Comparison of ENCODE assay signal across 8 cellular contexts in the genomic region with DNA sequence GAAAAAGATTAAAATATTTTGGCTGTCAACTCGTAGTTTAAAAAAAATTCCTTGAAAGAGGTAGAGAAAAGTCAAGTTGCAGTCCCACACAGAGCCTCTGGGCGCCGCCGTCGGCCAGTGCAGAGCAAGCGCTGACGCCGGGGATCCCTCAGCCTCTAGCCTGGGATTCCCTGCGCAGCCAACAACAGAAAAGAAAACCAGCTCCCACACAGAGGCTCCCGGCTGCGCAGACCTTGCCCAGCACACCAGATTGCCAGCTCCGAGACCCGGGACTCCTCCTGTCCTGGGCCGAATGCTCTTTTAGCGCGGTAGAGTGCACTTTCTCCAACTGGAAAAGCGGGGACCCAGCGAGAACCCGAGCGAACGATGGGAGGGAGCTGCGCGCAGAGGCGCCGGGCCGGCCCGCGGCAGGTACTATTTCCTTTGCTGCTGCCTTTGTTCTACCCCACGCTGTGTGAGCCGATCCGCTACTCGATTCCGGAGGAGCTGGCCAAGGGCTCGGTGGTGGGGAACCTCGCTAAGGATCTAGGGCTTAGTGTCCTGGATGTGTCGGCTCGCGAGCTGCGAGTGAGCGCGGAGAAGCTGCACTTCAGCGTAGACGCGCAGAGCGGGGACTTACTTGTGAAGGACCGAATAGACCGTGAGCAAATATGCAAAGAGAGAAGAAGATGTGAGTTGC. TPM values are rescaled to one million over a fixed set of nuclear protein-coding genes. Genes with fewer than 3 reads are reported as not detected.
DNase-seq lines count a peak whose midpoint lies in the region; ATAC-seq lines count a peak whose summit lies in the region.
"Not testable (repeated sequence)": the region's sequence is repeated elsewhere in the genome, so short reads cannot be mapped to it uniquely, and the experiment has no call there.

A gene (plus strand): TSS at position 184 of the 679 bp plus-strand sequence. CDS start 183 bp downstream, at position 367.

- H3K27ac ChIP-seq in skeletal muscle tissue (ENCODE audit: low read depth, low read length): peak within 1 kb of the TSS; percentile 62

- not testable (repeated sequence) for H3K27ac Mint-ChIP-seq in effector memory CD8-positive, alpha-beta T cell

- not testable (repeated sequence) for H3K27me3 ChIP-seq in skeletal muscle tissue (ENCODE audit: control insufficient read depth in 3 of 3, insufficient read depth in 3 of 3, low read length in 3 of 3)

- H3K27me3 Mint-ChIP-seq in effector memory CD8-positive, alpha-beta T cell: peaks cover 80 to 93% of the 10 kb centered on the region in 2 donors

- peaks cover 0 to 29% (median 21%) of the 10 kb centered on the region in 3 donors for H3K4me1 ChIP-seq in skeletal muscle tissue (ENCODE audit: control insufficient read depth in 3 of 3, insufficient read depth in 3 of 3, low read length in 3 of 3)

- peak within 1 kb of the TSS; percentile 68 to 76 (median 73) for H3K4me3 ChIP-seq in skeletal muscle tissue (ENCODE audit: low read length in 3 of 3)

- H3K36me3 ChIP-seq in skeletal muscle tissue (ENCODE audit: control insufficient read depth in 3 of 3, insufficient read depth in 3 of 3, low read length in 3 of 3): peaks cover 3 to 20% (median 7%) of the 10 kb centered on the region in 3 donors

- DNase-seq in AG08396 (ENCODE audit: low spot score) (peak; percentile 78), NCI-H2227 (lab: John Stamatoyannopoulos, UW; ENCODE audit: unreplicated experiment) (peak; percentile 0), left kidney (ENCODE audit: low read depth, low spot score) (peak; percentile 86)
- DNase-seq in activated CD4-positive, alpha-beta T cell treated with anti-CD3 and anti-CD28 coated beads, Interleukin-2, amount 50 U/mL, for 48 hours: peak; percentile 61 to 68
- DNase-seq in effector memory CD8-positive, alpha-beta T cell: not testable (repeated sequence)

- peaks cover 24 to 39% (median 30%) of the 10 kb centered on the region in 3 donors for H3K9me3 ChIP-seq in skeletal muscle tissue (ENCODE audit: control insufficient read depth in 3 of 3, low read length in 3 of 3)

- H3K36me3 Mint-ChIP-seq in effector memory CD8-positive, alpha-beta T cell (ENCODE audit: insufficient read depth): peaks cover 19% of the 10 kb centered on the region

- peaks cover 7 to 12% of the 10 kb centered on the region in 2 donors for H3K9me3 Mint-ChIP-seq in effector memory CD8-positive, alpha-beta T cell

- peak within 1 kb of the TSS; percentile 65 to 76 (median 66) for H3K9ac ChIP-seq in skeletal muscle tissue (ENCODE audit: low read depth in 1 of 3, low read length in 3 of 3)

- H3K4me3 Mint-ChIP-seq in effector memory CD8-positive, alpha-beta T cell: peak within 1 kb of the TSS; percentile 53 to 67

- peaks cover 14 to 24% of the 10 kb centered on the region in 2 donors for H3K4me1 Mint-ChIP-seq in effector memory CD8-positive, alpha-beta T cell (ENCODE audit: low read depth in 2 of 2)

- peak; percentile 85 for ATAC-seq in GM18909 (IDR thresholded peaks at IDR 0.05; ENCODE audit: poor library complexity, unreplicated experiment)
- ATAC-seq in HG03039 (IDR thresholded peaks at IDR 0.05; ENCODE audit: unreplicated experiment): peak; percentile 81
- peak; percentile 60 for ATAC-seq in effector memory CD8-positive, alpha-beta T cell (replicated peaks)

RNA-seq across cellular contexts. Expression of the gene that starts here (rescaled TPM):
- 7.3 TPM for total RNA-seq in skeletal muscle tissue
